In genomic region chr19:50975766-50976165, GRCh38 we compare ENCODE assay signal across 23 cellular contexts. TPM values are rescaled to one million over a fixed set of nuclear protein-coding genes. Genes with fewer than 3 reads are reported as not detected.
DNase-seq lines count a peak whose midpoint lies in the region; ATAC-seq, FAIRE-seq and TF ChIP-seq lines count a peak whose summit lies in the region.
"Had no signal": no experiment of that assay in that cellular context is flagged by ENCODE, and none has a peak within 500 bp of the region (broad histone marks: within the 10 kb centered on the region; RNA-seq: fewer than 3 reads in every experiment).

No MANE protein-coding gene starts in this region.

- no peak for TF ChIP-seq POLR2A in gastrocnemius medialis (IDR thresholded peaks at IDR 0.05)
- no peak for TF ChIP-seq POLR2A in ovary (IDR thresholded peaks at IDR 0.05)

- H3K9me3 Mint-ChIP-seq in endodermal cell, result no peaks in the 10 kb centered on the region
- H3K9me3 Mint-ChIP-seq in stimulated activated effector memory CD8-positive, alpha-beta T cell treated with anti-CD3 and anti-CD28 coated beads, Interleukin-12 subunit alpha, Interleukin-12 subunit beta, amount 100 ng/mL, for 72 hours, result no peaks in the 10 kb centered on the region
- H3K9me3 Mint-ChIP-seq: activated B cell treated with CpG ODN at 0.5 μM for 24 hours; natural killer cell treated with Interleukin-12 subunit alpha and Interleukin-12 subunit beta and Interleukin-15 and Interleukin-18, amount 100 ng/mL, for 72 hours had no signal

- no peak overlapping the region for H3K56ac ChIP-seq in mesendoderm (ENCODE audit: low read length)

- H2BK120ac ChIP-seq in mesendoderm (ENCODE audit: low read depth, low read length), result no peak overlapping the region

- no peaks in the 10 kb centered on the region for H3K79me2 ChIP-seq in mesendoderm (ENCODE audit: control insufficient read depth, insufficient read depth, low read length)

- H4K8ac ChIP-seq in mesendoderm (ENCODE audit: low read depth, low read length), result no peak overlapping the region

- H3K36me3 Mint-ChIP-seq in endodermal cell (ENCODE audit: low read depth), result no peaks in the 10 kb centered on the region
- no peaks in the 10 kb centered on the region for H3K36me3 Mint-ChIP-seq in stimulated activated effector memory CD8-positive, alpha-beta T cell treated with anti-CD3 and anti-CD28 coated beads, Interleukin-12 subunit alpha, Interleukin-12 subunit beta, amount 100 ng/mL, for 72 hours
- H3K36me3 Mint-ChIP-seq: natural killer cell treated with Interleukin-12 subunit alpha and Interleukin-12 subunit beta and Interleukin-15 and Interleukin-18, amount 100 ng/mL, for 72 hours had no signal

- no peak overlapping the region for H3K4me2 ChIP-seq in mesendoderm (ENCODE audit: low read length)

- H3K27me3 ChIP-seq in endodermal cell (ENCODE audit: control insufficient read depth, insufficient read depth, low read length, poor library complexity, severe bottlenecking), result peaks cover 3% of the 10 kb centered on the region
- H3K27me3 ChIP-seq in mesendoderm (ENCODE audit: insufficient read depth, low read length, poor library complexity), result no peaks in the 10 kb centered on the region
- no peaks in the 10 kb centered on the region for H3K27me3 ChIP-seq in gastrocnemius medialis
- H3K27me3 ChIP-seq in ovary, result no peaks in the 10 kb centered on the region

- H3K27ac ChIP-seq in endodermal cell (ENCODE audit: low read depth, low read length) (no peak overlapping the region), mesendoderm (ENCODE audit: low read depth, low read length) (no peak overlapping the region), gastrocnemius medialis (no peak overlapping the region), ovary (no peak overlapping the region)
- H3K27ac ChIP-seq: heart left ventricle, thoracic aorta had no signal

- H3K4me3 ChIP-seq in endodermal cell (ENCODE audit: low read length) (no peak overlapping the region), mesendoderm (ENCODE audit: low read length) (no peak overlapping the region), gastrocnemius medialis (no peak overlapping the region), ovary (no peak overlapping the region)
- H3K4me3 ChIP-seq: heart left ventricle, thoracic aorta had no signal

- intact Hi-C loops in gastrocnemius medialis (cut with DNase I; ENCODE audit: low total_unique reads) (no loop called here), ovary (cut with DNase I) (no loop called here)

- no peak for TF ChIP-seq EP300 in ovary (IDR thresholded peaks at IDR 0.05)

- no peak overlapping the region for H3K4ac ChIP-seq in mesendoderm (ENCODE audit: low read depth, low read length)

- WGBS in endodermal cell (ENCODE audit: insufficient coverage in 1 of 2, insufficient read length in 1 of 2), 2 experiments, result 43 to 56% methylated on average over 3 to 8 of the region's 8 CpGs
- WGBS in mesendoderm (ENCODE audit: extremely low coverage, insufficient coverage, low lambda C conversion rate), result no CpG with 5 or more reads among the region's 8 CpGs
- WGBS in ovary, 3 donors, result 11 to 15% (median 13%) methylated on average over 8 of the region's 8 CpGs

- no peak overlapping the region for H2AK5ac ChIP-seq in mesendoderm (ENCODE audit: low read length)

- no peak overlapping the region for H3K18ac ChIP-seq in mesendoderm (ENCODE audit: low read length)

- H2BK15ac ChIP-seq in mesendoderm (replicated peaks; ENCODE audit: low read depth), result no peak overlapping the region

- H3K4me1 Mint-ChIP-seq in endodermal cell, result no peaks in the 10 kb centered on the region
- H3K4me1 Mint-ChIP-seq in stimulated activated effector memory CD8-positive, alpha-beta T cell treated with anti-CD3 and anti-CD28 coated beads, Interleukin-12 subunit alpha, Interleukin-12 subunit beta, amount 100 ng/mL, for 72 hours, result no peaks in the 10 kb centered on the region
- H3K4me1 Mint-ChIP-seq: activated B cell treated with CpG ODN at 0.5 μM for 24 hours had no signal

- H4K5ac ChIP-seq in mesendoderm (ENCODE audit: low read length), result no peak overlapping the region

- no peaks in the 10 kb centered on the region for H3K36me3 ChIP-seq in endodermal cell (ENCODE audit: control insufficient read depth, insufficient read depth, low read length)
- H3K36me3 ChIP-seq in mesendoderm (ENCODE audit: control insufficient read depth, insufficient read depth, low read length), result no peaks in the 10 kb centered on the region
- no peaks in the 10 kb centered on the region for H3K36me3 ChIP-seq in gastrocnemius medialis
- H3K36me3 ChIP-seq in ovary, result no peaks in the 10 kb centered on the region
- H3K36me3 ChIP-seq: heart left ventricle, thoracic aorta had no signal

- H3K79me1 ChIP-seq in mesendoderm (ENCODE audit: low read length), result no peaks in the 10 kb centered on the region

- TF ChIP-seq CTCF in endodermal cell (conservative IDR thresholded peaks at IDR 0.05), result no peak
- no peak for TF ChIP-seq CTCF in gastrocnemius medialis (IDR thresholded peaks at IDR 0.05 in 4 of 5, conservative IDR thresholded peaks at IDR 0.05 in 1 of 5)
- TF ChIP-seq CTCF in ovary (IDR thresholded peaks at IDR 0.05), result no peak

- peak; percentile 18 for DNase-seq in Caki2 (ENCODE audit: low read depth)
- DNase-seq in LoVo (ENCODE audit: low spot score), result peak; percentile 88
- DNase-seq in endodermal cell, result peak; percentile 90
- DNase-seq in mesendoderm, result peak; percentile 81
- no peak for DNase-seq in gastrocnemius medialis
- DNase-seq in stimulated activated effector memory CD8-positive, alpha-beta T cell treated with anti-CD3 and anti-CD28 coated beads, Interleukin-12 subunit alpha, Interleukin-12 subunit beta, amount 100 ng/mL, for 72 hours (ENCODE audit: low spot score in 2 of 2), result no peak
- DNase-seq in HTR-8/SVneo (ENCODE audit: insufficient read length, low spot score), result no peak
- DNase-seq in ovary, result no peak
- DNase-seq: activated B cell treated with CpG ODN at 0.5 μM for 24 hours; activated effector memory CD4-positive, alpha-beta T cell treated with Interleukin-2 at 50 U/mL for 16 hours; anterior cingulate cortex; HCEC 1CT; heart left ventricle; KG1; left cardiac atrium; NCI-H1436; NCI-H524; right cardiac atrium had no signal

- no peak for ATAC-seq in gastrocnemius medialis
- ATAC-seq in stimulated activated effector memory CD8-positive, alpha-beta T cell treated with anti-CD3 and anti-CD28 coated beads, Interleukin-12 subunit alpha, Interleukin-12 subunit beta, amount 100 ng/mL, for 72 hours, result no peak
- ATAC-seq: heart left ventricle; natural killer cell treated with Interleukin-12 subunit alpha and Interleukin-12 subunit beta and Interleukin-15 and Interleukin-18, amount 100 ng/mL, for 72 hours; Panc1; right cardiac atrium had no signal

- in situ Hi-C loops in Caki2 (cut with HindIII; ENCODE audit: low pct_unique_long_range_greater_than_20kb, low sequenced_read_pairs) (no loop called here), gastrocnemius medialis (cut with MboI; ENCODE audit: low sequenced_read_pairs in 4 of 4) (no loop called here)

- FAIRE-seq in HTR-8/SVneo (lab: Jason Lieb, UNC), result no peak

- no peak overlapping the region for H3K23ac ChIP-seq in mesendoderm (ENCODE audit: low read length)

- no peak overlapping the region for H3K4me3 Mint-ChIP-seq in endodermal cell
- no peak overlapping the region for H3K4me3 Mint-ChIP-seq in stimulated activated effector memory CD8-positive, alpha-beta T cell treated with anti-CD3 and anti-CD28 coated beads, Interleukin-12 subunit alpha, Interleukin-12 subunit beta, amount 100 ng/mL, for 72 hours
- H3K4me3 Mint-ChIP-seq: activated B cell treated with CpG ODN at 0.5 μM for 24 hours; natural killer cell treated with Interleukin-12 subunit alpha and Interleukin-12 subunit beta and Interleukin-15 and Interleukin-18, amount 100 ng/mL, for 72 hours had no signal

- no peaks in the 10 kb centered on the region for H3K4me1 ChIP-seq in endodermal cell (ENCODE audit: control insufficient read depth, insufficient read depth, low read length)
- no peaks in the 10 kb centered on the region for H3K4me1 ChIP-seq in mesendoderm (ENCODE audit: control insufficient read depth, low read depth, low read length)
- H3K4me1 ChIP-seq in gastrocnemius medialis, result no peaks in the 10 kb centered on the region
- no peaks in the 10 kb centered on the region for H3K4me1 ChIP-seq in ovary (ENCODE audit: insufficient read depth)
- H3K4me1 ChIP-seq: heart left ventricle had no signal

- H3K9ac ChIP-seq in endodermal cell (ENCODE audit: extremely low read depth, low read length, poor library complexity, severe bottlenecking), result no peak overlapping the region
- no peak overlapping the region for H3K9ac ChIP-seq in mesendoderm (ENCODE audit: low read length)

- no peaks in the 10 kb centered on the region for H3K9me3 ChIP-seq in endodermal cell (ENCODE audit: control insufficient read depth, low read length)
- no peaks in the 10 kb centered on the region for H3K9me3 ChIP-seq in gastrocnemius medialis
- no peaks in the 10 kb centered on the region for H3K9me3 ChIP-seq in ovary
- H3K9me3 ChIP-seq: heart left ventricle, thoracic aorta had no signal

- peaks cover 23% of the 10 kb centered on the region for H3K27me3 Mint-ChIP-seq in endodermal cell (ENCODE audit: insufficient read depth)

- H3K27ac Mint-ChIP-seq in endodermal cell, result peak overlapping the region; percentile 61
- no peak overlapping the region for H3K27ac Mint-ChIP-seq in stimulated activated effector memory CD8-positive, alpha-beta T cell treated with anti-CD3 and anti-CD28 coated beads, Interleukin-12 subunit alpha, Interleukin-12 subunit beta, amount 100 ng/mL, for 72 hours
- H3K27ac Mint-ChIP-seq: activated B cell treated with CpG ODN at 0.5 μM for 24 hours; natural killer cell treated with Interleukin-12 subunit alpha and Interleukin-12 subunit beta and Interleukin-15 and Interleukin-18, amount 100 ng/mL, for 72 hours had no signal

- no peak overlapping the region for H2BK5ac ChIP-seq in mesendoderm (ENCODE audit: low read length)

RNA-seq across cellular contexts. Expression of gene KLK6, which starts 6.4 kb away (rescaled TPM):
- total RNA-seq in Caki2 (2014; rRNA removed; shearing (Covaris generic); ENCODE audit: low replicate concordance), result not detected in 2 replicates
- total RNA-seq in endodermal cell (under 1 TPM; 0.86 to 0.93 TPM), gastrocnemius medialis (not detected), ovary (10 to 100 TPM in 1 of 7 donors, 1 to 10 TPM in 2, under 1 TPM in 2, not detected in 2; 0.24 to 21.7 (median 3.3) TPM)
- polyA plus RNA-seq in endodermal cell (2013, experiment 1 of 2), result 1.0 TPM
- polyA plus RNA-seq in endodermal cell (2013, experiment 2 of 2), result 1.1 TPM
- polyA plus RNA-seq in mesendoderm (2013, experiment 1 of 2), result 0.60 TPM
- 0.69 TPM for polyA plus RNA-seq in mesendoderm (2013, experiment 2 of 2)
- polyA plus RNA-seq in ovary, result under 1 TPM in 1 of 2 donors, not detected in 1; 0.07 TPM
- total RNA-seq: activated B cell treated with CpG ODN at 0.5 μM for 24 hours; activated CD8-positive, alpha-beta memory T cell treated with anti-CD3 and anti-CD28 coated beads for 36 hours; heart left ventricle; left cardiac atrium; natural killer cell treated with Interleukin-12 subunit alpha and Interleukin-12 subunit beta and Interleukin-15 and Interleukin-18, amount 100 ng/mL, for 72 hours; right cardiac atrium; thoracic aorta had no signal
- polyA plus RNA-seq: AG04450, heart left ventricle, right cardiac atrium had no signal

RNA-seq across cellular contexts. Expression of gene KLK7, which starts 8.0 kb away (rescaled TPM):
- not detected in 2 replicates for total RNA-seq in Caki2 (2014; rRNA removed; shearing (Covaris generic); ENCODE audit: low replicate concordance)
- total RNA-seq in endodermal cell (not detected), gastrocnemius medialis (not detected), ovary (10 to 100 TPM in 1 of 7 donors, 1 to 10 TPM in 1, under 1 TPM in 2, not detected in 3; 0.85 to 59.6 (median 5.1) TPM)
- polyA plus RNA-seq in endodermal cell (2013, experiment 1 of 2), result not detected
- not detected for polyA plus RNA-seq in endodermal cell (2013, experiment 2 of 2)
- 0.18 TPM for polyA plus RNA-seq in mesendoderm (2013, experiment 1 of 2)
- 0.17 TPM for polyA plus RNA-seq in mesendoderm (2013, experiment 2 of 2)
- under 1 TPM in 1 of 2 donors, not detected in 1; 0.05 TPM for polyA plus RNA-seq in ovary
- total RNA-seq: activated B cell treated with CpG ODN at 0.5 μM for 24 hours; activated CD8-positive, alpha-beta memory T cell treated with anti-CD3 and anti-CD28 coated beads for 36 hours; natural killer cell treated with Interleukin-12 subunit alpha and Interleukin-12 subunit beta and Interleukin-15 and Interleukin-18, amount 100 ng/mL, for 72 hours; right cardiac atrium; thoracic aorta had no signal
- polyA plus RNA-seq: AG04450, heart left ventricle, right cardiac atrium had no signal

RNA-seq across cellular contexts. Expression of gene KLK5, which starts 22.9 kb away (rescaled TPM):
- not detected in 2 replicates for total RNA-seq in Caki2 (2014; rRNA removed; shearing (Covaris generic); ENCODE audit: low replicate concordance)
- total RNA-seq in endodermal cell, result not detected
- not detected for polyA plus RNA-seq in endodermal cell (2013, experiment 1 of 2)
- not detected for polyA plus RNA-seq in endodermal cell (2013, experiment 2 of 2)
- polyA plus RNA-seq in mesendoderm (2013, experiment 1 of 2), result 0.70 TPM
- polyA plus RNA-seq in mesendoderm (2013, experiment 2 of 2), result 0.59 TPM
- not detected for total RNA-seq in gastrocnemius medialis
- total RNA-seq in ovary, result 1 to 10 TPM in 1 of 7 donors, under 1 TPM in 2, not detected in 4; 0.17 to 2.3 (median 0.41) TPM
- polyA plus RNA-seq in ovary, result not detected
- total RNA-seq: activated B cell treated with CpG ODN at 0.5 μM for 24 hours; activated CD8-positive, alpha-beta memory T cell treated with anti-CD3 and anti-CD28 coated beads for 36 hours; natural killer cell treated with Interleukin-12 subunit alpha and Interleukin-12 subunit beta and Interleukin-15 and Interleukin-18, amount 100 ng/mL, for 72 hours; right cardiac atrium; thoracic aorta had no signal
- polyA plus RNA-seq: AG04450, heart left ventricle, right cardiac atrium had no signal

RNA-seq across cellular contexts. Expression of gene KLK8, which starts 25.6 kb away (rescaled TPM):
- total RNA-seq in Caki2 (2014; rRNA removed; shearing (Covaris generic); ENCODE audit: low replicate concordance), result not detected in 2 replicates
- total RNA-seq in endodermal cell (1 to 10 TPM in 1 of 2 donors, not detected in 1; 1.1 TPM), gastrocnemius medialis (not detected), ovary (10 to 100 TPM in 1 of 7 donors, 1 to 10 TPM in 2, under 1 TPM in 2, not detected in 2; 0.60 to 19.0 (median 1.6) TPM)
- 0.64 TPM for polyA plus RNA-seq in endodermal cell (2013, experiment 1 of 2)
- 1.0 TPM for polyA plus RNA-seq in endodermal cell (2013, experiment 2 of 2)
- 3.3 TPM for polyA plus RNA-seq in mesendoderm (2013, experiment 1 of 2)
- polyA plus RNA-seq in mesendoderm (2013, experiment 2 of 2), result 2.5 TPM
- polyA plus RNA-seq in ovary, result under 1 TPM in 1 of 2 donors, not detected in 1; 0.24 TPM
- total RNA-seq: activated B cell treated with CpG ODN at 0.5 μM for 24 hours; activated CD8-positive, alpha-beta memory T cell treated with anti-CD3 and anti-CD28 coated beads for 36 hours; natural killer cell treated with Interleukin-12 subunit alpha and Interleukin-12 subunit beta and Interleukin-15 and Interleukin-18, amount 100 ng/mL, for 72 hours; right cardiac atrium; thoracic aorta had no signal
- polyA plus RNA-seq: AG04450, heart left ventricle had no signal

RNA-seq across cellular contexts. Expression of gene KLK10, which starts 43.7 kb away (rescaled TPM):
- not detected in 2 replicates for total RNA-seq in Caki2 (2014; rRNA removed; shearing (Covaris generic); ENCODE audit: low replicate concordance)
- total RNA-seq in endodermal cell (under 1 TPM; 0.46 to 0.91 TPM), gastrocnemius medialis (1 to 10 TPM in 1 of 4 donors, not detected in 3; 1.6 TPM), ovary (10 to 100 TPM; 14.7 to 59.1 (median 19.5) TPM)
- polyA plus RNA-seq in endodermal cell (2013, experiment 1 of 2), result 0.50 TPM
- polyA plus RNA-seq in endodermal cell (2013, experiment 2 of 2), result 0.21 TPM
- polyA plus RNA-seq in mesendoderm (2013, experiment 1 of 2), result 0.56 TPM
- polyA plus RNA-seq in mesendoderm (2013, experiment 2 of 2), result 0.64 TPM
- polyA plus RNA-seq in ovary, result 10 to 100 TPM in 1 of 2 donors, 1 to 10 TPM in 1; 6.9 to 15.7 TPM
- total RNA-seq: activated B cell treated with CpG ODN at 0.5 μM for 24 hours; activated CD8-positive, alpha-beta memory T cell treated with anti-CD3 and anti-CD28 coated beads for 36 hours; natural killer cell treated with Interleukin-12 subunit alpha and Interleukin-12 subunit beta and Interleukin-15 and Interleukin-18, amount 100 ng/mL, for 72 hours; thoracic aorta had no signal
- polyA plus RNA-seq: AG04450 had no signal

Comparison
In these comparisons a context has a peak if more than half of its experiments do, and no peak if none do; other contexts are left out.
1. DNase-seq: peak in Caki2 (single experiment), LoVo (single experiment), endodermal cell (single experiment) and mesendoderm (single experiment); none in gastrocnemius medialis (0 of 2), stimulated activated effector memory CD8-positive, alpha-beta T cell treated with anti-CD3 and anti-CD28 coated beads, Interleukin-12 subunit alpha, Interleukin-12 subunit beta, amount 100 ng/mL, for 72 hours (0 of 2), HTR-8/SVneo (single experiment) and ovary (0 of 5).